In genomic region chr9:129005336-129005997, GRCh38 we compare ENCODE assay signal across 1 cellular context.
A peak's percentile ranks its signal among the peaks of the same experiment; 100 is the strongest.
TF ChIP-seq lines count a peak whose summit lies in the region.

No MANE protein-coding gene starts in this region.

TF ChIP-seq in HCT116, 20 proteins besides CTCF, POLR2A, EP300 and RAD21:
- TF ChIP-seq POLR2AphosphoS5 (IDR thresholded peaks at IDR 0.05; ENCODE audit: low read depth, low read length) (0 out of 2 replicates have a peak, but pooled peaks have one; percentile 22), SP1 (IDR thresholded peaks at IDR 0.05; ENCODE audit: low read depth) (no peak), ZNF274 (IDR thresholded peaks at IDR 0.05; ENCODE audit: low read depth, low read length) (no peak), CBX3 (IDR thresholded peaks at IDR 0.05; ENCODE audit: low read depth) (no peak), ZFX (IDR thresholded peaks at IDR 0.05) (no peak), SRF (IDR thresholded peaks at IDR 0.05; ENCODE audit: low read depth) (no peak), SIN3A (IDR thresholded peaks at IDR 0.05; ENCODE audit: low read depth) (0 out of 2 replicates have a peak, but pooled peaks have one; percentile 40), REST (IDR thresholded peaks at IDR 0.05; ENCODE audit: low read depth) (no peak)
